ENCODE assay signal across 9 cellular contexts in genomic region chr4:73599182-73599581, GRCh38.
DNase-seq lines count a peak whose midpoint lies in the region; ATAC-seq and TF ChIP-seq lines count a peak whose summit lies in the region.
"Had no signal": no experiment of that assay in that cellular context is flagged by ENCODE, and none has a peak within 500 bp of the region (broad histone marks: within the 10 kb centered on the region; RNA-seq: fewer than 3 reads in every experiment).

No MANE protein-coding gene starts in this region.

- peak; percentile 10 for DNase-seq in AG09319 (ENCODE audit: extremely low read depth, low read depth)
- peak; percentile 47 for DNase-seq in T1000 (lab: John Stamatoyannopoulos, UW)
- DNase-seq in islet precursor cell = peak; percentile 96
- DNase-seq in T-helper 2 cell treated with Interferon-gamma antibody and Interleukin-4, amounts not matched to agents 5 μg/mL and 100 μg/mL, for 36 hours (ENCODE audit: low spot score) = no peak
- DNase-seq in putamen (ENCODE audit: low spot score) = no peak
- DNase-seq: tibial artery had no signal

- no peaks in the 10 kb centered on the region for H3K27me3 Mint-ChIP-seq in T-helper 2 cell treated with Interferon-gamma antibody and Interleukin-4, amounts not matched to agents 5 μg/mL and 100 μg/mL, for 36 hours (ENCODE audit: low read depth)

- H3K9me3 Mint-ChIP-seq in T-helper 2 cell treated with Interferon-gamma antibody and Interleukin-4, amounts not matched to agents 5 μg/mL and 100 μg/mL, for 36 hours = no peaks in the 10 kb centered on the region

- no peak overlapping the region for H3K4me3 Mint-ChIP-seq in T-helper 2 cell treated with Interferon-gamma antibody and Interleukin-4, amounts not matched to agents 5 μg/mL and 100 μg/mL, for 36 hours

- TF ChIP-seq CTCF in AG09319 (IDR thresholded peaks at IDR 0.05; ENCODE audit: low read depth, low read length) = no peak

- ATAC-seq in HG02798 (IDR thresholded peaks at IDR 0.05; ENCODE audit: poor library complexity, unreplicated experiment) (peak; percentile 37), HG02840 (IDR thresholded peaks at IDR 0.05; ENCODE audit: low FRiP score, unreplicated experiment) (no peak), GM19467 (IDR thresholded peaks at IDR 0.05; ENCODE audit: unreplicated experiment) (no peak)

- no peaks in the 10 kb centered on the region for H3K36me3 Mint-ChIP-seq in T-helper 2 cell treated with Interferon-gamma antibody and Interleukin-4, amounts not matched to agents 5 μg/mL and 100 μg/mL, for 36 hours (ENCODE audit: low read depth)

- H3K4me1 Mint-ChIP-seq in T-helper 2 cell treated with Interferon-gamma antibody and Interleukin-4, amounts not matched to agents 5 μg/mL and 100 μg/mL, for 36 hours (ENCODE audit: low read depth) = no peaks in the 10 kb centered on the region

- H3K27ac Mint-ChIP-seq in T-helper 2 cell treated with Interferon-gamma antibody and Interleukin-4, amounts not matched to agents 5 μg/mL and 100 μg/mL, for 36 hours = no peak overlapping the region

Comparison
In these comparisons a context has a peak if more than half of its experiments do, and no peak if none do; other contexts are left out.
1. DNase-seq: peak in AG09319 (single experiment), T1000 (single experiment) and islet precursor cell (single experiment); none in T-helper 2 cell treated with Interferon-gamma antibody and Interleukin-4, amounts not matched to agents 5 μg/mL and 100 μg/mL, for 36 hours (single experiment) and putamen (single experiment).